Comparison of ENCODE assay signal across 31 cellular contexts in the genomic region with DNA sequence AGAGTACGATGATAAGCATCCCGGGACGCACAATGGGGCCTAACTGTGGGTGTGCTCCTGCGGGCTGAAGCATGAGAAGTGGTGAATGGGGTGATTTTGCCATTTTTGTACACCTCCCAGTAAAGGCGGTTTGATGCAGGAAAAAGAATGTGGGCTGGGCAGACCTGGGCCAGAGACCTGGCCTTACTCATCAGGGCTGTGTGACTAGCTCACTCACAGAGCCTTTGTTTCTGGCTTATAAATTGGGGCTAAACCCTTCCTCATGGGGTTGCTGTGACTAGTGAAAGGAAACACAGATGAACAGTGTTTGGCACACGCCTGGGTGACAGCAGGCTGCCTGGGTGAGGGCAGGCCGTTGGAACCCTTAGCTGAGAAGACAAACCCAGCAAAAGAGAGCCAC.
"Had no signal": no experiment of that assay in that cellular context is flagged by ENCODE, and none has a peak within 500 bp of the region (broad histone marks: within the 10 kb centered on the region; RNA-seq: fewer than 3 reads in every experiment).

No MANE protein-coding gene starts in this region.

- DNase-seq: activated CD4-positive, alpha-beta T cell treated with anti-CD3 and anti-CD28 coated beads, Interleukin-2, amount 10 ng/mL, durations not matched to agents 24 days and 14 days; activated CD4-positive, alpha-beta T cell treated with anti-CD3 and anti-CD28 coated beads, Interleukin-2, amount 50 U/mL, for 4 hours; activated CD4-positive, CD25-positive, alpha-beta regulatory T cell; activated CD8-positive, alpha-beta T cell treated with anti-CD3 and anti-CD28 coated beads for 36 hours; activated gamma-delta T cell; activated naive CD4-positive, alpha-beta T cell treated with Interleukin-2 at 50 U/mL for 16 hours; activated naive CD8-positive, alpha-beta T cell treated with anti-CD3 and anti-CD28 coated beads, Interleukin-2, amount 10 ng/mL, durations not matched to agents 7 days and 5 days; activated T-cell treated with anti-CD3 and anti-CD28 coated beads, Interleukin-2, amount 50 U/mL, for 1 hour; amygdala; NCI-H1092 treated with DMSO at 0.1 percent for 48 hours; NCI-H1417; NCI-H146; NCI-H187; NCI-H2029 treated with DMSO at 0.1 percent for 48 hours; NCI-H2107; NCI-H2171; NCI-H510A; NCI-H526; NCI-H748 treated with DMSO at 0.1 percent for 48 hours; NK-92 treated with Interleukin-12 subunit alpha and Interleukin-12 subunit beta, amount 100 ng/mL, for 24 hours; PC-9; SHP77; SJCRH30; T1000; WERI-Rb-1 had no signal

- ATAC-seq: activated CD8-positive, alpha-beta T cell treated with anti-CD3 and anti-CD28 coated beads for 36 hours had no signal

- H3K27me3 Mint-ChIP-seq: activated CD4-positive, alpha-beta T cell treated with anti-CD3 and anti-CD28 coated beads, Interleukin-2, amount 10 ng/mL, durations not matched to agents 24 days and 14 days; activated CD8-positive, alpha-beta T cell treated with anti-CD3 and anti-CD28 coated beads for 36 hours; activated naive CD4-positive, alpha-beta T cell treated with anti-CD3 and anti-CD28 coated beads, Interleukin-2, amount 50 U/mL, for 24 hours; activated naive CD8-positive, alpha-beta T cell treated with anti-CD3 and anti-CD28 coated beads, Interleukin-2, amount 10 ng/mL, durations not matched to agents 7 days and 5 days had no signal

- H3K36me3 Mint-ChIP-seq: activated naive CD8-positive, alpha-beta T cell treated with anti-CD3 and anti-CD28 coated beads, Interleukin-2, amount 10 ng/mL, durations not matched to agents 7 days and 5 days had no signal

- H3K9me3 ChIP-seq: ascending aorta, SJCRH30 had no signal

- H3K4me1 ChIP-seq: ascending aorta, SJCRH30 had no signal

- H3K9ac ChIP-seq: KMS-11 had no signal

- H3K4me1 Mint-ChIP-seq: activated CD4-positive, alpha-beta T cell treated with anti-CD3 and anti-CD28 coated beads, Interleukin-2, amount 10 ng/mL, durations not matched to agents 24 days and 14 days; activated naive CD4-positive, alpha-beta T cell treated with anti-CD3 and anti-CD28 coated beads, Interleukin-2, amount 50 U/mL, for 24 hours; activated naive CD8-positive, alpha-beta T cell treated with anti-CD3 and anti-CD28 coated beads, Interleukin-2, amount 10 ng/mL, durations not matched to agents 7 days and 5 days had no signal

- H3K4me2 ChIP-seq: KMS-11, PC-9 had no signal

- H3K36me3 ChIP-seq: cardiac muscle cell had no signal

- H3K27ac ChIP-seq: ascending aorta, cardiac muscle cell, KMS-11, PC-9, SJCRH30, SK-N-MC, WERI-Rb-1 had no signal

- H3K4me3 ChIP-seq: ascending aorta, cardiac muscle cell, PC-9, SJCRH30, SK-N-MC had no signal

- H3K27ac Mint-ChIP-seq: activated CD4-positive, alpha-beta T cell treated with anti-CD3 and anti-CD28 coated beads, Interleukin-2, amount 10 ng/mL, durations not matched to agents 24 days and 14 days; activated CD8-positive, alpha-beta T cell treated with anti-CD3 and anti-CD28 coated beads for 36 hours; activated naive CD4-positive, alpha-beta T cell treated with anti-CD3 and anti-CD28 coated beads, Interleukin-2, amount 50 U/mL, for 24 hours; activated naive CD8-positive, alpha-beta T cell treated with anti-CD3 and anti-CD28 coated beads, Interleukin-2, amount 10 ng/mL, durations not matched to agents 7 days and 5 days; activated T-helper 2 cell treated with anti-CD3 and anti-CD28 coated beads, Interferon-gamma antibody, Interleukin-2, Interleukin-4, amounts not matched to agents 10 μg/mL and 5 μg/mL and 100 μg/mL, durations not matched to agents 14 hours and 24 hours and 36 hours had no signal

- H3K27me3 ChIP-seq: ascending aorta, cardiac muscle cell, SJCRH30 had no signal

- H3K4me3 Mint-ChIP-seq: activated CD4-positive, alpha-beta T cell treated with anti-CD3 and anti-CD28 coated beads, Interleukin-2, amount 10 ng/mL, durations not matched to agents 24 days and 14 days; activated CD8-positive, alpha-beta T cell treated with anti-CD3 and anti-CD28 coated beads for 36 hours; activated naive CD4-positive, alpha-beta T cell treated with anti-CD3 and anti-CD28 coated beads, Interleukin-2, amount 50 U/mL, for 24 hours; activated naive CD8-positive, alpha-beta T cell treated with anti-CD3 and anti-CD28 coated beads, Interleukin-2, amount 10 ng/mL, durations not matched to agents 7 days and 5 days had no signal

- H3K9me3 Mint-ChIP-seq: activated CD4-positive, alpha-beta T cell treated with anti-CD3 and anti-CD28 coated beads, Interleukin-2, amount 10 ng/mL, durations not matched to agents 24 days and 14 days; activated CD8-positive, alpha-beta T cell treated with anti-CD3 and anti-CD28 coated beads for 36 hours; activated naive CD4-positive, alpha-beta T cell treated with anti-CD3 and anti-CD28 coated beads, Interleukin-2, amount 50 U/mL, for 24 hours; activated naive CD8-positive, alpha-beta T cell treated with anti-CD3 and anti-CD28 coated beads, Interleukin-2, amount 10 ng/mL, durations not matched to agents 7 days and 5 days; activated T-helper 2 cell treated with anti-CD3 and anti-CD28 coated beads, Interferon-gamma antibody, Interleukin-2, Interleukin-4, amounts not matched to agents 10 μg/mL and 5 μg/mL and 100 μg/mL, durations not matched to agents 14 hours and 24 hours and 36 hours had no signal
